In the genomic region with DNA sequence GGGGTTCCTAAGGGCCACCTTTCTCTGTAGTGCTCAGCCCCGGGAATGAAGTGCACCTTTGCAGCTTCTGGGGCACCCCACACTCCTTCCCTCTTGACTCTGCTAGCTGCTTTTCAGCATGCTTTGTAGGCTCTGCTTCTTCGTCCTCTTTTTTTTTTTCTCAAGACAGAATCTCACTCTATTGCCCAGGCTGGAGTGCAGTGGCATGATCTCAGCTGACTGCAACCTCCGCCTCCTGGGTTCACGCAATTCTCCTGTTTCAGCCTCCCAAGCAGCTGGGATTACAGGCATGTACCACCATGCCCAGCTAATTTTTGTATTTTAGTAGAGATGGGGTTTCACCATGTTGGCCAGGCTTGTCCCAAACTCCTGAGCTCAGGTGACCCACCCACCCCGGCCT, we compare ENCODE assay signal across 1 cellular context.
TF ChIP-seq lines count a peak whose summit lies in the region.

No MANE protein-coding gene starts in this region.

TF ChIP-seq in K562, 482 proteins besides CTCF, POLR2A, EP300 and RAD21:
- peak; percentile 5 for TF ChIP-seq TBP (optimal IDR thresholded peaks at IDR 0.05; ENCODE audit: low read depth, low read length)
- TF ChIP-seq ZNF121 (CRISPR knock-in tag; conservative IDR thresholded peaks at IDR 0.05) = peak; percentile 95
